In the genomic region with DNA sequence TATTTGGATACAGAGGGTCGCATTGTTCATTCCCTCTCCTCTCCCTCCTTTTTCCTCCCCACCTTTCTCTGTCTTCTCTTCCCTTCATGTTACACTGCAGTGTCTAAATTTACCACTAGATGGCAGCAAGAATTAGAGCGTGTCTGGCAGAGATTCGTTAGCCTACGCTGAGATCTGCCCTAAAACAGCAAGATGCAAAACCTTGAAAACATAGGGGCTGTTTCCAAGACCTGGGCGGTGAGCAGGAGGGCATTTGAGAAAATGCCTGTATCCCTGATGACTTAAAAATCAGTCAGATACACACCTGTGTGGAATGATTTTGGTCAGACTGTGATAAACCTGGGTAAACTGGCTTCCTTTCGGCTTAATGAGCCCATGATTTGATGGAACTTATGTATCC, we compare ENCODE assay signal across 8 cellular contexts.
A peak's percentile ranks its signal among the peaks of the same experiment; 100 is the strongest.
DNase-seq lines count a peak whose midpoint lies in the region; ATAC-seq and TF ChIP-seq lines count a peak whose summit lies in the region.

No MANE protein-coding gene starts in this region.

- TF ChIP-seq CTCF in LNCAP (IDR thresholded peaks at IDR 0.05) (peak; percentile 90), RWPE2 (IDR thresholded peaks at IDR 0.05; ENCODE audit: poor library complexity, severe bottlenecking) (peak; percentile 97), hepatocyte (IDR thresholded peaks at IDR 0.05; ENCODE audit: poor library complexity) (peak; percentile 91)

- no peaks in the 10 kb centered on the region for H3K4me1 ChIP-seq in RWPE2 (ENCODE audit: insufficient read depth, poor library complexity, severe bottlenecking)
- H3K4me1 ChIP-seq in hepatocyte (ENCODE audit: insufficient read depth): no peaks in the 10 kb centered on the region

- H3K4me3 ChIP-seq in RWPE2 (ENCODE audit: severe bottlenecking): no peak overlapping the region
- H3K4me3 ChIP-seq in hepatocyte: no peak overlapping the region
- H3K4me3 ChIP-seq in skeletal muscle cell (ENCODE audit: low read depth, low read length): no peak overlapping the region

- H3K4me2 ChIP-seq in hepatocyte: no peak overlapping the region

- no peaks in the 10 kb centered on the region for H3K36me3 ChIP-seq in RWPE2 (ENCODE audit: low read depth)
- no peaks in the 10 kb centered on the region for H3K36me3 ChIP-seq in hepatocyte (replicated peaks; ENCODE audit: insufficient read depth, low read depth)

- H3K79me2 ChIP-seq in hepatocyte: no peaks in the 10 kb centered on the region

- H3K27me3 ChIP-seq in RWPE2 (ENCODE audit: insufficient read depth, poor library complexity, severe bottlenecking): no peaks in the 10 kb centered on the region
- H3K27me3 ChIP-seq in hepatocyte: no peaks in the 10 kb centered on the region

- DNase-seq in ELF-1 (ENCODE audit: low read depth, low spot score): peak; percentile 60
- DNase-seq in RWPE2 (ENCODE audit: low spot score): no peak
- peak; percentile 51 for DNase-seq in amniotic epithelial cell (ENCODE audit: low read depth)
- DNase-seq in hepatocyte (ENCODE audit: low spot score): peak; percentile 79
- peak; percentile 14 for DNase-seq in skeletal muscle cell (ENCODE audit: low read depth)
- no peak for DNase-seq in NCI-H1048 (lab: John Stamatoyannopoulos, UW)

- H3K27ac ChIP-seq in RWPE2 (ENCODE audit: poor library complexity, severe bottlenecking): no peak overlapping the region
- no peak overlapping the region for H3K27ac ChIP-seq in hepatocyte

- no peaks in the 10 kb centered on the region for H3K9me2 ChIP-seq in hepatocyte (replicated peaks; ENCODE audit: insufficient read depth)

- no peaks in the 10 kb centered on the region for H4K20me1 ChIP-seq in hepatocyte (ENCODE audit: insufficient read depth, poor library complexity, severe bottlenecking)

- H2AFZ ChIP-seq in hepatocyte: no peak overlapping the region

- WGBS in hepatocyte (ENCODE audit: low lambda C conversion rate, missing lambda C conversion rate): 25% methylated on average over 6 of the region's 6 CpGs

- ATAC-seq in GM21529 (IDR thresholded peaks at IDR 0.05; ENCODE audit: unreplicated experiment) (peak; percentile 67), RWPE2 (ENCODE audit: low read depth) (peak; percentile 85)

- H3K9me3 ChIP-seq in RWPE2 (ENCODE audit: severe bottlenecking) (no peaks in the 10 kb centered on the region), hepatocyte (ENCODE audit: low read depth) (no peaks in the 10 kb centered on the region)

Comparison
In these comparisons a context has a peak if more than half of its experiments do, and no peak if none do; other contexts are left out.
1. DNase-seq: peak in ELF-1 (single experiment), amniotic epithelial cell (single experiment), hepatocyte (single experiment) and skeletal muscle cell (single experiment); none in RWPE2 (single experiment) and NCI-H1048 (single experiment).
2. Peak in every context shown above with its lines, with median percentiles within 50 percentile points of each other: CTCF ChIP-seq.